In the genomic region with DNA sequence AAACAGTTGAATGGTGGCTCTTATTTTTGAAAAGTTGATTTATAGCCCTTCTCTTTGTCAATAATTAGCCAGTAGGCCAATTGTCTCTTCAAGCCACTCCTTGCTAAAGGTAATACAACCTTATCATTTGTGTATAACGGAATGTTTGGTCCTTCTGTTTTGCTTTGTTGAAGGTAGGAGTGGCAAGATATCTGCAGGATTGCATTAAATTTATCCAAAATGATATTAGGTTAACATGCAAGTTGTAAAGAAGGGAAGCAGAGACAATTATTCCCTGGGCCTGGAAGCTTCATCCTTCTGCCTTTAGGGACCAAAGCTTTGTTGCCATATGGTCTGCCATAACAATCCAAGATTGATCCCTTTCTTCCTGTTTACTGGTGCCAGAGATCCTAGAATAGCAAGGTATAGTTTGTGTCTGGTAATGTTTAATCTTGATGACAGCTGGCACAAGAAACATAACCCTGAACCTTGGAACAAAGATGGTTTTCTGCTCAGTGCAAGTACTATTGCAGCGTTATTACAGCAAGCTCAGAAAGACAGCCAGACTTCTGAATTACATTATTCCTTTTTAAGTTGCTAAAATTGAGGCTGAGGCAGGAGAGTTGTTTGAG, we compare ENCODE assay signal across 1 cellular context.
TF ChIP-seq lines count a peak whose summit lies in the region.

No MANE protein-coding gene starts in this region.

TF ChIP-seq in HepG2, 621 proteins besides CTCF, POLR2A, EP300 and RAD21 (continued from another document and continues in another):
- TF ChIP-seq, protein P1, sequence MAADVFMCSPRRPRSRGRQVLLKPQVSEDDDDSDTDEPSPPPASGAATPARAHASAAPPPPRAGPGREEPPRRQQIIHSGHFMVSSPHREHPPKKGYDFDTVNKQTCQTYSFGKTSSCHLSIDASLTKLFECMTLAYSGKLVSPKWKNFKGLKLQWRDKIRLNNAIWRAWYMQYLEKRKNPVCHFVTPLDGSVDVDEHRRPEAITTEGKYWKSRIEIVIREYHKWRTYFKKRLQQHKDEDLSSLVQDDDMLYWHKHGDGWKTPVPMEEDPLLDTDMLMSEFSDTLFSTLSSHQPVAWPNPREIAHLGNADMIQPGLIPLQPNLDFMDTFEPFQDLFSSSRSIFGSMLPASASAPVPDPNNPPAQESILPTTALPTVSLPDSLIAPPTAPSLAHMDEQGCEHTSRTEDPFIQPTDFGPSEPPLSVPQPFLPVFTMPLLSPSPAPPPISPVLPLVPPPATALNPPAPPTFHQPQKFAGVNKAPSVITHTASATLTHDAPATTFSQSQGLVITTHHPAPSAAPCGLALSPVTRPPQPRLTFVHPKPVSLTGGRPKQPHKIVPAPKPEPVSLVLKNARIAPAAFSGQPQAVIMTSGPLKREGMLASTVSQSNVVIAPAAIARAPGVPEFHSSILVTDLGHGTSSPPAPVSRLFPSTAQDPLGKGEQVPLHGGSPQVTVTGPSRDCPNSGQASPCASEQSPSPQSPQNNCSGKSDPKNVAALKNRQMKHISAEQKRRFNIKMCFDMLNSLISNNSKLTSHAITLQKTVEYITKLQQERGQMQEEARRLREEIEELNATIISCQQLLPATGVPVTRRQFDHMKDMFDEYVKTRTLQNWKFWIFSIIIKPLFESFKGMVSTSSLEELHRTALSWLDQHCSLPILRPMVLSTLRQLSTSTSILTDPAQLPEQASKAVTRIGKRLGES (CRISPR knock-in tag; IDR thresholded peaks at IDR 0.05; ENCODE audit: borderline replicate concordance), result no peak
- TF ChIP-seq, protein P2, sequence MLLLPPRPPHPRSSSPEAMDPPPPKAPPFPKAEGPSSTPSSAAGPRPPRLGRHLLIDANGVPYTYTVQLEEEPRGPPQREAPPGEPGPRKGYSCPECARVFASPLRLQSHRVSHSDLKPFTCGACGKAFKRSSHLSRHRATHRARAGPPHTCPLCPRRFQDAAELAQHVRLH (CRISPR knock-in tag; IDR thresholded peaks at IDR 0.05; ENCODE audit: borderline replicate concordance, low read depth), result peak; percentile 65; the same call in 1 of the 2 replicates
- TF ChIP-seq ZNF616 (CRISPR knock-in tag; IDR thresholded peaks at IDR 0.05; ENCODE audit: low read depth) (no peak), NFYB (CRISPR knock-in tag; IDR thresholded peaks at IDR 0.05) (no peak), ARNTL (CRISPR knock-in tag; IDR thresholded peaks at IDR 0.05) (no peak), ZKSCAN8 (CRISPR knock-in tag; IDR thresholded peaks at IDR 0.05; ENCODE audit: borderline replicate concordance) (peak; percentile 57; the same call in 1 of the 2 replicates), KLF12 (CRISPR knock-in tag; IDR thresholded peaks at IDR 0.05; ENCODE audit: borderline replicate concordance) (no peak), DNMT3B (CRISPR knock-in tag; conservative IDR thresholded peaks at IDR 0.05) (0 out of 2 replicates have a peak, but pooled peaks have one; percentile 65), ASH2L (IDR thresholded peaks at IDR 0.05; ENCODE audit: insufficient read length, low read depth, low read length) (no peak), MZF1 (CRISPR knock-in tag; IDR thresholded peaks at IDR 0.05; ENCODE audit: borderline replicate concordance) (no peak), ZIK1 (CRISPR knock-in tag; IDR thresholded peaks at IDR 0.05; ENCODE audit: borderline replicate concordance, low read depth) (no peak), ZNF607 (CRISPR knock-in tag; IDR thresholded peaks at IDR 0.05; ENCODE audit: borderline replicate concordance) (no peak), ZNF788 (CRISPR knock-in tag; IDR thresholded peaks at IDR 0.05; ENCODE audit: borderline replicate concordance) (no peak), ERF (CRISPR knock-in tag; IDR thresholded peaks at IDR 0.05) (peak; percentile 76), ATRX (CRISPR knock-in tag; IDR thresholded peaks at IDR 0.05; ENCODE audit: borderline replicate concordance) (no peak), NR3C1 (CRISPR knock-in tag; IDR thresholded peaks at IDR 0.05) (no peak), ZBTB21 (CRISPR knock-in tag; IDR thresholded peaks at IDR 0.05) (no peak), BORCS8-MEF2B (CRISPR knock-in tag; IDR thresholded peaks at IDR 0.05) (no peak), ZFP41 (CRISPR knock-in tag; IDR thresholded peaks at IDR 0.05; ENCODE audit: borderline replicate concordance) (no peak), HES4 (CRISPR knock-in tag; IDR thresholded peaks at IDR 0.05; ENCODE audit: borderline replicate concordance) (no peak), MED8 (CRISPR knock-in tag; IDR thresholded peaks at IDR 0.05; ENCODE audit: insufficient replicate concordance) (no peak), RARA (CRISPR knock-in tag; IDR thresholded peaks at IDR 0.05) (peak; percentile 77), ZNF510 (CRISPR knock-in tag; IDR thresholded peaks at IDR 0.05; ENCODE audit: low read depth) (no peak), PTBP1 (IDR thresholded peaks at IDR 0.05; ENCODE audit: low read depth, low read length, poor library complexity, severe bottlenecking) (no peak), ZNF549 (CRISPR knock-in tag; IDR thresholded peaks at IDR 0.05) (no peak), FOXP1 (IDR thresholded peaks at IDR 0.05) (no peak), FOXP1 (CRISPR knock-in tag; IDR thresholded peaks at IDR 0.05) (peak; percentile 98), PHF20 (CRISPR knock-in tag; IDR thresholded peaks at IDR 0.05) (no peak), IRF2 (CRISPR knock-in tag; IDR thresholded peaks at IDR 0.05) (peak; percentile 76; the same call in 1 of the 2 replicates), ZNF10 (CRISPR knock-in tag; IDR thresholded peaks at IDR 0.05; ENCODE audit: borderline replicate concordance, low read depth) (no peak), YY1 (IDR thresholded peaks at IDR 0.05; ENCODE audit: insufficient read depth, insufficient replicate concordance, low read depth, low read length) (peak; percentile 9), NR2C2 (CRISPR knock-in tag; IDR thresholded peaks at IDR 0.05; ENCODE audit: borderline replicate concordance) (peak; percentile 32; the same call in 1 of the 2 replicates), SRSF1 (optimal IDR thresholded peaks at IDR 0.05; ENCODE audit: low read depth, low read length) (no peak), ESRRA (CRISPR knock-in tag; IDR thresholded peaks at IDR 0.05; ENCODE audit: low read depth) (peak; percentile 29; the same call in 1 of the 2 replicates), NCOR1 (IDR thresholded peaks at IDR 0.05; ENCODE audit: borderline replicate concordance, low read length) (no peak), ZNF841 (CRISPR knock-in tag; IDR thresholded peaks at IDR 0.05; ENCODE audit: borderline replicate concordance) (no peak), IRX3 (CRISPR knock-in tag; IDR thresholded peaks at IDR 0.05; ENCODE audit: borderline replicate concordance, low read depth) (no peak), GPN1 (CRISPR knock-in tag; IDR thresholded peaks at IDR 0.05; ENCODE audit: borderline replicate concordance) (no peak), ZNF558 (CRISPR knock-in tag; IDR thresholded peaks at IDR 0.05; ENCODE audit: borderline replicate concordance) (no peak), FOXC1 (CRISPR knock-in tag; IDR thresholded peaks at IDR 0.05; ENCODE audit: borderline replicate concordance) (no peak), SALL1 (CRISPR knock-in tag; IDR thresholded peaks at IDR 0.05) (peak; percentile 57; the same call in 1 of the 2 replicates), ADNP (CRISPR knock-in tag; IDR thresholded peaks at IDR 0.05) (no peak), FOXA1 (IDR thresholded peaks at IDR 0.05) (no peak), FOXA1 (CRISPR knock-in tag; IDR thresholded peaks at IDR 0.05) (peak; percentile 52; the same call in 1 of the 2 replicates), HDAC6 (IDR thresholded peaks at IDR 0.05; ENCODE audit: low read depth, low read length) (no peak), ZNF720 (CRISPR knock-in tag; IDR thresholded peaks at IDR 0.05) (no peak), NONO (IDR thresholded peaks at IDR 0.05) (no peak), NONO (CRISPR knock-in tag; conservative IDR thresholded peaks at IDR 0.05) (no peak)
- TF ChIP-seq, protein P3, sequence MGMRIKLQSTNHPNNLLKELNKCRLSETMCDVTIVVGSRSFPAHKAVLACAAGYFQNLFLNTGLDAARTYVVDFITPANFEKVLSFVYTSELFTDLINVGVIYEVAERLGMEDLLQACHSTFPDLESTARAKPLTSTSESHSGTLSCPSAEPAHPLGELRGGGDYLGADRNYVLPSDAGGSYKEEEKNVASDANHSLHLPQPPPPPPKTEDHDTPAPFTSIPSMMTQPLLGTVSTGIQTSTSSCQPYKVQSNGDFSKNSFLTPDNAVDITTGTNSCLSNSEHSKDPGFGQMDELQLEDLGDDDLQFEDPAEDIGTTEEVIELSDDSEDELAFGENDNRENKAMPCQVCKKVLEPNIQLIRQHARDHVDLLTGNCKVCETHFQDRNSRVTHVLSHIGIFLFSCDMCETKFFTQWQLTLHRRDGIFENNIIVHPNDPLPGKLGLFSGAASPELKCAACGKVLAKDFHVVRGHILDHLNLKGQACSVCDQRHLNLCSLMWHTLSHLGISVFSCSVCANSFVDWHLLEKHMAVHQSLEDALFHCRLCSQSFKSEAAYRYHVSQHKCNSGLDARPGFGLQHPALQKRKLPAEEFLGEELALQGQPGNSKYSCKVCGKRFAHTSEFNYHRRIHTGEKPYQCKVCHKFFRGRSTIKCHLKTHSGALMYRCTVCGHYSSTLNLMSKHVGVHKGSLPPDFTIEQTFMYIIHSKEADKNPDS (CRISPR knock-in tag; IDR thresholded peaks at IDR 0.05), result no peak
- TF ChIP-seq, protein P4, sequence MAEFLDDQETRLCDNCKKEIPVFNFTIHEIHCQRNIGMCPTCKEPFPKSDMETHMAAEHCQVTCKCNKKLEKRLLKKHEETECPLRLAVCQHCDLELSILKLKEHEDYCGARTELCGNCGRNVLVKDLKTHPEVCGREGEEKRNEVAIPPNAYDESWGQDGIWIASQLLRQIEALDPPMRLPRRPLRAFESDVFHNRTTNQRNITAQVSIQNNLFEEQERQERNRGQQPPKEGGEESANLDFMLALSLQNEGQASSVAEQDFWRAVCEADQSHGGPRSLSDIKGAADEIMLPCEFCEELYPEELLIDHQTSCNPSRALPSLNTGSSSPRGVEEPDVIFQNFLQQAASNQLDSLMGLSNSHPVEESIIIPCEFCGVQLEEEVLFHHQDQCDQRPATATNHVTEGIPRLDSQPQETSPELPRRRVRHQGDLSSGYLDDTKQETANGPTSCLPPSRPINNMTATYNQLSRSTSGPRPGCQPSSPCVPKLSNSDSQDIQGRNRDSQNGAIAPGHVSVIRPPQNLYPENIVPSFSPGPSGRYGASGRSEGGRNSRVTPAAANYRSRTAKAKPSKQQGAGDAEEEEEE (CRISPR knock-in tag; IDR thresholded peaks at IDR 0.05; ENCODE audit: borderline replicate concordance), result no peak
- TF ChIP-seq, protein P5, sequence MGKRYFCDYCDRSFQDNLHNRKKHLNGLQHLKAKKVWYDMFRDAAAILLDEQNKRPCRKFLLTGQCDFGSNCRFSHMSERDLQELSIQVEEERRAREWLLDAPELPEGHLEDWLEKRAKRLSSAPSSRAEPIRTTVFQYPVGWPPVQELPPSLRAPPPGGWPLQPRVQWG (CRISPR knock-in tag; IDR thresholded peaks at IDR 0.05; ENCODE audit: borderline replicate concordance, low read depth), result no peak
- TF ChIP-seq, protein P6, sequence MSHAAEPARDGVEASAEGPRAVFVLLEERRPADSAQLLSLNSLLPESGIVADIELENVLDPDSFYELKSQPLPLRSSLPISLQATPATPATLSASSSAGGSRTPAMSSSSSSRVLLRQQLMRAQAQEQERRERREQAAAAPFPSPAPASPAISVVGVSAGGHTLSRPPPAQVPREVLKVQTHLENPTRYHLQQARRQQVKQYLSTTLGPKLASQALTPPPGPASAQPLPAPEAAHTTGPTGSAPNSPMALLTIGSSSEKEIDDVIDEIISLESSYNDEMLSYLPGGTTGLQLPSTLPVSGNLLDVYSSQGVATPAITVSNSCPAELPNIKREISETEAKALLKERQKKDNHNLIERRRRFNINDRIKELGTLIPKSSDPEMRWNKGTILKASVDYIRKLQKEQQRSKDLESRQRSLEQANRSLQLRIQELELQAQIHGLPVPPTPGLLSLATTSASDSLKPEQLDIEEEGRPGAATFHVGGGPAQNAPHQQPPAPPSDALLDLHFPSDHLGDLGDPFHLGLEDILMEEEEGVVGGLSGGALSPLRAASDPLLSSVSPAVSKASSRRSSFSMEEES (CRISPR knock-in tag; IDR thresholded peaks at IDR 0.05), result no peak; the same call in 1 of the 2 replicates
- TF ChIP-seq, protein P7, sequence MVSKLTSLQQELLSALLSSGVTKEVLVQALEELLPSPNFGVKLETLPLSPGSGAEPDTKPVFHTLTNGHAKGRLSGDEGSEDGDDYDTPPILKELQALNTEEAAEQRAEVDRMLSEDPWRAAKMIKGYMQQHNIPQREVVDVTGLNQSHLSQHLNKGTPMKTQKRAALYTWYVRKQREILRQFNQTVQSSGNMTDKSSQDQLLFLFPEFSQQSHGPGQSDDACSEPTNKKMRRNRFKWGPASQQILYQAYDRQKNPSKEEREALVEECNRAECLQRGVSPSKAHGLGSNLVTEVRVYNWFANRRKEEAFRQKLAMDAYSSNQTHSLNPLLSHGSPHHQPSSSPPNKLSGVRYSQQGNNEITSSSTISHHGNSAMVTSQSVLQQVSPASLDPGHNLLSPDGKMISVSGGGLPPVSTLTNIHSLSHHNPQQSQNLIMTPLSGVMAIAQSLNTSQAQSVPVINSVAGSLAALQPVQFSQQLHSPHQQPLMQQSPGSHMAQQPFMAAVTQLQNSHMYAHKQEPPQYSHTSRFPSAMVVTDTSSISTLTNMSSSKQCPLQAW (CRISPR knock-in tag; IDR thresholded peaks at IDR 0.05), result peak; percentile 94
- TF ChIP-seq, protein P8, sequence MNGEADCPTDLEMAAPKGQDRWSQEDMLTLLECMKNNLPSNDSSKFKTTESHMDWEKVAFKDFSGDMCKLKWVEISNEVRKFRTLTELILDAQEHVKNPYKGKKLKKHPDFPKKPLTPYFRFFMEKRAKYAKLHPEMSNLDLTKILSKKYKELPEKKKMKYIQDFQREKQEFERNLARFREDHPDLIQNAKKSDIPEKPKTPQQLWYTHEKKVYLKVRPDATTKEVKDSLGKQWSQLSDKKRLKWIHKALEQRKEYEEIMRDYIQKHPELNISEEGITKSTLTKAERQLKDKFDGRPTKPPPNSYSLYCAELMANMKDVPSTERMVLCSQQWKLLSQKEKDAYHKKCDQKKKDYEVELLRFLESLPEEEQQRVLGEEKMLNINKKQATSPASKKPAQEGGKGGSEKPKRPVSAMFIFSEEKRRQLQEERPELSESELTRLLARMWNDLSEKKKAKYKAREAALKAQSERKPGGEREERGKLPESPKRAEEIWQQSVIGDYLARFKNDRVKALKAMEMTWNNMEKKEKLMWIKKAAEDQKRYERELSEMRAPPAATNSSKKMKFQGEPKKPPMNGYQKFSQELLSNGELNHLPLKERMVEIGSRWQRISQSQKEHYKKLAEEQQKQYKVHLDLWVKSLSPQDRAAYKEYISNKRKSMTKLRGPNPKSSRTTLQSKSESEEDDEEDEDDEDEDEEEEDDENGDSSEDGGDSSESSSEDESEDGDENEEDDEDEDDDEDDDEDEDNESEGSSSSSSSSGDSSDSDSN (CRISPR knock-in tag; IDR thresholded peaks at IDR 0.05), result no peak
- TF ChIP-seq, protein P9, sequence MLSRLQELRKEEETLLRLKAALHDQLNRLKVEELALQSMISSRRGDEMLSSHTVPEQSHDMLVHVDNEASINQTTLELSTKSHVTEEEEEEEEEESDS (CRISPR knock-in tag; IDR thresholded peaks at IDR 0.05; ENCODE audit: borderline replicate concordance), result no peak
- TF ChIP-seq, protein P10, sequence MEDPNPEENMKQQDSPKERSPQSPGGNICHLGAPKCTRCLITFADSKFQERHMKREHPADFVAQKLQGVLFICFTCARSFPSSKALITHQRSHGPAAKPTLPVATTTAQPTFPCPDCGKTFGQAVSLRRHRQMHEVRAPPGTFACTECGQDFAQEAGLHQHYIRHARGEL (CRISPR knock-in tag; IDR thresholded peaks at IDR 0.05), result no peak
